In the genomic region with DNA sequence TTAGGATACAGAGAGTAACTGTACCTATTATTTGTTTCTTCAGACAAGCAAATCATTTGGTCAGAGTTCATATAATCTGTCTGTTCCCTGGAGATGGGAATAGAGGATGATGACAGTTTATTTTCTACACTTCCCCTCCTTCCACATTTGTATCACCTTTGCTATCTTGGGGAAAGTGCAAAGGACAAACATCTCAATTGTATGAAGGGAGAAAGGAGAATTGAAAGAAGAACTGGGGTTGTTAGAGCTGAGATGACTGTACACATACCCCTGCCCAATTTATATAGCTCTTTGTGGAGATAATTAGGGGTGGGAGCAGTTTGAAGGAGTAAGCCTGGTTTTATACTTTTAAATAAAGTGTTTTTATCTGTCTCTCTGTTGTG, we compare ENCODE assay signal across 10 cellular contexts. TPM values are rescaled to one million over a fixed set of nuclear protein-coding genes. Genes with fewer than 3 reads are reported as not detected.
A peak's percentile ranks its signal among the peaks of the same experiment; 100 is the strongest.
DNase-seq lines count a peak whose midpoint lies in the region; ATAC-seq and TF ChIP-seq lines count a peak whose summit lies in the region.
"Had no signal": no experiment of that assay in that cellular context is flagged by ENCODE, and none has a peak within 500 bp of the region (broad histone marks: within the 10 kb centered on the region; RNA-seq: fewer than 3 reads in every experiment).

No MANE protein-coding gene starts in this region.

- no peaks in the 10 kb centered on the region for H3K27me3 ChIP-seq in cardiac muscle cell
- no peaks in the 10 kb centered on the region for H3K27me3 ChIP-seq in colonic mucosa
- H3K27me3 ChIP-seq in muscle layer of colon (ENCODE audit: control insufficient read depth in 1 of 2, insufficient read depth in 2 of 2, low read length in 2 of 2) = no peaks in the 10 kb centered on the region
- no peaks in the 10 kb centered on the region for H3K27me3 ChIP-seq in uterus

- intact Hi-C loops in cardiac septum (cut with DNase I) (loop anchor here (2.0 kb wide), 1 partner anchor 14 kb away; the partner anchor contains the start of genes ANKRD34A and POLR3GL), colonic mucosa (cut with DNase I) (no loop called here), uterus (cut with DNase I; ENCODE audit: low total_unique reads) (loop anchor here (5.0 kb wide), 1 partner anchor 34 kb away; no protein-coding TSS in a partner anchor)

- H3K4me3 ChIP-seq in cardiac muscle cell (peak overlapping the region; percentile 0), colonic mucosa (peak overlapping the region; percentile 0), muscle layer of colon (ENCODE audit: low read depth in 1 of 2, low read length in 2 of 2) (peak overlapping the region in 1 of 2 donors; percentile 46), uterus (peak overlapping the region in 1 of 2 donors; percentile 18)

- TF ChIP-seq POLR2A in uterus (IDR thresholded peaks at IDR 0.05) = no peak

- DNase-seq in cardiac muscle cell (ENCODE audit: low read depth in 1 of 2, low spot score in 1 of 2) (no peak), cardiac septum (ENCODE audit: low spot score) (no peak), colonic mucosa (no peak), uterus (no peak), retina (no peak), AG08395 (ENCODE audit: low spot score) (no peak)
- DNase-seq: NCI-H187 treated with DMSO at 0.1 percent for 48 hours; stimulated activated CD4-positive, alpha-beta T cell treated with anti-CD3 and anti-CD28 coated beads, Interleukin-4, amount 100 ng/mL, for 24 hours had no signal

- H3K9ac ChIP-seq in colonic mucosa (ENCODE audit: low read depth in 2 of 2, low read length in 2 of 2) (peak overlapping the region; percentile 65 to 91), muscle layer of colon (ENCODE audit: low read length) (peak overlapping the region; percentile 62)

- H3K9me3 ChIP-seq in cardiac muscle cell (ENCODE audit: low read depth) (no peaks in the 10 kb centered on the region), colonic mucosa (no peaks in the 10 kb centered on the region), muscle layer of colon (ENCODE audit: low read length) (no peaks in the 10 kb centered on the region), uterus (no peaks in the 10 kb centered on the region)

- TF ChIP-seq CTCF in cardiac muscle cell (IDR thresholded peaks at IDR 0.05; ENCODE audit: low read depth, low read length) (no peak), colonic mucosa (IDR thresholded peaks at IDR 0.05) (no peak), uterus (IDR thresholded peaks at IDR 0.05) (no peak)

- no peak for ATAC-seq in HG03135 (IDR thresholded peaks at IDR 0.05; ENCODE audit: unreplicated experiment)

- H3K36me3 ChIP-seq in cardiac muscle cell (no peaks in the 10 kb centered on the region), colonic mucosa (no peaks in the 10 kb centered on the region), muscle layer of colon (ENCODE audit: insufficient read depth, low read length) (no peaks in the 10 kb centered on the region), uterus (no peaks in the 10 kb centered on the region)

- H3K4me1 ChIP-seq in cardiac muscle cell (ENCODE audit: low read depth) = peaks cover 47% of the 10 kb centered on the region
- H3K4me1 ChIP-seq in colonic mucosa = peaks cover 32% of the 10 kb centered on the region
- H3K4me1 ChIP-seq in muscle layer of colon (ENCODE audit: insufficient read depth, low read length) = peaks cover 62% of the 10 kb centered on the region
- H3K4me1 ChIP-seq in uterus = peaks cover 12 to 26% of the 10 kb centered on the region in 2 donors

- H3K27ac ChIP-seq in cardiac muscle cell (peak overlapping the region; percentile 94), colonic mucosa (peak overlapping the region; percentile 99), muscle layer of colon (ENCODE audit: low read depth, low read length) (peak overlapping the region; percentile 100), uterus (peak overlapping the region; percentile 96 to 100)

RNA-seq across cellular contexts. Expression of gene POLR3GL, which starts 14.0 kb away (rescaled TPM):
- total RNA-seq in cardiac muscle cell (20.6 and 43.4 TPM in 2 replicates), cardiac septum (36.8 TPM), colonic mucosa (10 to 100 TPM; 12.6 to 16.1 TPM), uterus (10 to 100 TPM in 2 of 4 donors, 1 to 10 TPM in 2; 3.3 to 28.1 (median 8.6) TPM)
- polyA plus RNA-seq in cardiac muscle cell = 65.1 and 88.2 TPM in 2 replicates

RNA-seq across cellular contexts. Expression of gene ANKRD34A, which starts 14.1 kb away (rescaled TPM):
- 4.3 and 5.7 TPM in 2 replicates for total RNA-seq in cardiac muscle cell
- 2.7 and 5.4 TPM in 2 replicates for polyA plus RNA-seq in cardiac muscle cell
- total RNA-seq in cardiac septum = 2.9 TPM
- total RNA-seq in colonic mucosa = under 1 TPM; 0.21 to 0.44 TPM
- total RNA-seq in uterus = 1 to 10 TPM in 1 of 4 donors, under 1 TPM in 3; 0.26 to 5.0 (median 0.61) TPM

RNA-seq across cellular contexts. Expression of gene TXNIP, which starts 17.9 kb away (rescaled TPM):
- total RNA-seq in cardiac muscle cell (190 and 260 TPM in 2 replicates), cardiac septum (689 TPM), colonic mucosa (100 to 1,000 TPM; 302 to 496 TPM), uterus (1,000 to 10,000 TPM in 3 of 4 donors, 100 to 1,000 TPM in 1; 731 to 1,940 (median 1,478) TPM)
- 172 and 303 TPM in 2 replicates for polyA plus RNA-seq in cardiac muscle cell

RNA-seq across cellular contexts. Expression of gene LIX1L, which starts 20.7 kb away (rescaled TPM):
- total RNA-seq in cardiac muscle cell = 33.4 and 39.2 TPM in 2 replicates
- polyA plus RNA-seq in cardiac muscle cell = 46.4 and 59.0 TPM in 2 replicates
- 25.6 TPM for total RNA-seq in cardiac septum
- 1 to 10 TPM; 4.7 to 8.6 TPM for total RNA-seq in colonic mucosa
- 10 to 100 TPM; 12.3 to 69.0 (median 32.2) TPM for total RNA-seq in uterus

RNA-seq across cellular contexts. Expression of gene HJV, which starts 43.1 kb away (rescaled TPM):
- total RNA-seq in cardiac muscle cell = 0.18 TPM in 1 of 2 replicates, not detected in the other
- not detected in 2 replicates for polyA plus RNA-seq in cardiac muscle cell
- 73.8 TPM for total RNA-seq in cardiac septum
- total RNA-seq in colonic mucosa = not detected
- total RNA-seq in uterus = not detected
